1 cellular context compared by ENCODE assay signal in genomic region chr2:182618672-182619079, GRCh38.
TF ChIP-seq lines count a peak whose summit lies in the region.

No MANE protein-coding gene starts in this region.

TF ChIP-seq in H1, 55 proteins besides CTCF, POLR2A, EP300 and RAD21 (continued from another document):
- TF ChIP-seq ATF3 (IDR thresholded peaks at IDR 0.05; ENCODE audit: insufficient read depth, low read depth, low read length) = no peak
- TF ChIP-seq SIRT6 (IDR thresholded peaks at IDR 0.05; ENCODE audit: low read length) = no peak
- TF ChIP-seq PHF8 (conservative IDR thresholded peaks at IDR 0.05; ENCODE audit: low read depth, low read length) = no peak
- TF ChIP-seq KDM4A (IDR thresholded peaks at IDR 0.05; ENCODE audit: low read depth, low read length, severe bottlenecking) = no peak
- no peak for TF ChIP-seq POU5F1 (IDR thresholded peaks at IDR 0.05; ENCODE audit: low read depth, low read length)
- TF ChIP-seq HDAC6 (IDR thresholded peaks at IDR 0.05; ENCODE audit: low read depth, low read length) = no peak
- TF ChIP-seq CBX8 (IDR thresholded peaks at IDR 0.05; ENCODE audit: borderline replicate concordance, low read depth, low read length) = no peak
- TF ChIP-seq CBX5 (IDR thresholded peaks at IDR 0.05; ENCODE audit: low read depth, low read length) = no peak
- TF ChIP-seq RFX5 (IDR thresholded peaks at IDR 0.05; ENCODE audit: borderline replicate concordance, low read depth, low read length) = no peak
- TF ChIP-seq MAFK (IDR thresholded peaks at IDR 0.05; ENCODE audit: low read depth, low read length) = no peak
TF ChIP-seq in H1: peak in this region for 0.
